8 cellular contexts compared by ENCODE assay signal in the genomic region with DNA sequence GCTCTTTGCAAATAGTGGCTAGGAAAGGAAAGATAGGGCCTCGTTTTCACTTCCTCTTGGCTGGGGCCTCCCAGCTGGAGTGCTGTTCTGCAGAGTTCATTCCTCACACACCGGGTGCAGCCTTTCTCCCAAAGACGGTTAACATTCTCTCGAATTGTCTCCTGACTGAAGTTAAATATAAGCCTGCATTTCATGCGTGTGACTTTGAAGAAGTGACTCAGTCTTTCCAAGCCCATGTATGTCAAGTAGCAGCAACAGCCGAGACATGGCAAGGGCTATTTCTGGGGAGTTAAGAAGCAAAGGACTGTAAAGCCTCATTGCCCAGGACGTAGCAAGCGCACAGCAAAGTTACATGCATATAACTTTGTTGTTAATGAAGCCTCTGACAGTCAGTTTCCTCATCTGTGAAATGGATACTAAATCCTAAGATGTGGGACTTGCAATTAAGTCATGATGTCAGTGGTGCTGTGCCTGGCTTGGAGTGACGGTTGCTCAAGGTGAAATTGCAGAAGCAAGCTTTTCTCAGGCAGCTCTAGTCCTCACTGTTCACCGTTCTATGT.
A peak's percentile ranks its signal among the peaks of the same experiment; 100 is the strongest.
DNase-seq lines count a peak whose midpoint lies in the region; ATAC-seq and TF ChIP-seq lines count a peak whose summit lies in the region.

No MANE protein-coding gene starts in this region.

- peak overlapping the region; percentile 39 for H3K27ac Mint-ChIP-seq in nephron progenitor cell
- H3K27ac Mint-ChIP-seq in activated T-cell treated with anti-CD3 and anti-CD28 coated beads, Interleukin-2, amount 50 U/mL, for 24 hours: no peak overlapping the region

- H3K9me3 ChIP-seq in SK-N-MC (ENCODE audit: low read depth, low read length): no peaks in the 10 kb centered on the region

- ATAC-seq in GM19043 (IDR thresholded peaks at IDR 0.05; ENCODE audit: low read depth, unreplicated experiment) (peak; percentile 88), HG02981 (IDR thresholded peaks at IDR 0.05; ENCODE audit: unreplicated experiment) (peak; percentile 77)

- H3K4me3 Mint-ChIP-seq in nephron progenitor cell: no peak overlapping the region
- no peak overlapping the region for H3K4me3 Mint-ChIP-seq in activated T-cell treated with anti-CD3 and anti-CD28 coated beads, Interleukin-2, amount 50 U/mL, for 24 hours

- no peak for TF ChIP-seq CTCF in nephron progenitor cell (IDR thresholded peaks at IDR 0.05)

- H3K27me3 Mint-ChIP-seq in nephron progenitor cell (ENCODE audit: low read depth, poor library complexity): peaks cover 4% of the 10 kb centered on the region
- peaks cover 3% of the 10 kb centered on the region for H3K27me3 Mint-ChIP-seq in activated T-cell treated with anti-CD3 and anti-CD28 coated beads, Interleukin-2, amount 50 U/mL, for 24 hours

- no peaks in the 10 kb centered on the region for H3K9me3 Mint-ChIP-seq in nephron progenitor cell
- H3K9me3 Mint-ChIP-seq in activated T-cell treated with anti-CD3 and anti-CD28 coated beads, Interleukin-2, amount 50 U/mL, for 24 hours: no peaks in the 10 kb centered on the region

- no peaks in the 10 kb centered on the region for H3K36me3 Mint-ChIP-seq in nephron progenitor cell (ENCODE audit: low read depth)
- H3K36me3 Mint-ChIP-seq in activated T-cell treated with anti-CD3 and anti-CD28 coated beads, Interleukin-2, amount 50 U/mL, for 24 hours (ENCODE audit: low read depth): no peaks in the 10 kb centered on the region

- H3K4me3 ChIP-seq in SK-N-MC: peak overlapping the region; percentile 47

- DNase-seq in SK-N-MC (ENCODE audit: low read depth, low spot score) (no peak), nephron progenitor cell (no peak), HCEC 1CT (no peak), inferior parietal cortex (ENCODE audit: extremely low spot score) (no peak)
- no peak for DNase-seq in stimulated activated naive CD4-positive, alpha-beta T cell treated with Interleukin-2 at 50 U/mL for 16 hours (lab: John Stamatoyannopoulos, UW)
- no peak for DNase-seq in activated T-cell treated with anti-CD3 and anti-CD28 coated beads, Interleukin-2, amount 50 U/mL, for 24 hours

- no peaks in the 10 kb centered on the region for H3K4me1 Mint-ChIP-seq in nephron progenitor cell
- peaks cover 2% of the 10 kb centered on the region for H3K4me1 Mint-ChIP-seq in activated T-cell treated with anti-CD3 and anti-CD28 coated beads, Interleukin-2, amount 50 U/mL, for 24 hours (ENCODE audit: low read depth)

- no peaks in the 10 kb centered on the region for H3K36me3 ChIP-seq in SK-N-MC (ENCODE audit: insufficient read depth, low read length)

- H3K9ac ChIP-seq in SK-N-MC (ENCODE audit: insufficient read length): no peak overlapping the region

- H3K27ac ChIP-seq in SK-N-MC: peak overlapping the region; percentile 74; the same call in 1 of the 2 replicates
